In genomic region chr3:23276913-23277658, GRCh38 we compare ENCODE assay signal across 1 cellular context.
TF ChIP-seq lines count a peak whose summit lies in the region.

No MANE protein-coding gene starts in this region.

TF ChIP-seq in HepG2, 621 proteins besides CTCF, POLR2A, EP300 and RAD21 (continued from another document):
- no peak for TF ChIP-seq GZF1 (CRISPR knock-in tag; IDR thresholded peaks at IDR 0.05)
- TF ChIP-seq ZNF513 (CRISPR knock-in tag; conservative IDR thresholded peaks at IDR 0.05) = no peak
- TF ChIP-seq TBP (CRISPR knock-in tag; IDR thresholded peaks at IDR 0.05) = no peak
- TF ChIP-seq PHF20 (CRISPR knock-in tag; IDR thresholded peaks at IDR 0.05) = no peak
- TF ChIP-seq TERF1 (CRISPR knock-in tag; IDR thresholded peaks at IDR 0.05) = no peak
- no peak for TF ChIP-seq CREBL2 (CRISPR knock-in tag; IDR thresholded peaks at IDR 0.05; ENCODE audit: borderline replicate concordance)
- no peak for TF ChIP-seq ZNF496 (CRISPR knock-in tag; IDR thresholded peaks at IDR 0.05; ENCODE audit: insufficient replicate concordance)
- no peak for TF ChIP-seq ZNF570 (CRISPR knock-in tag; IDR thresholded peaks at IDR 0.05; ENCODE audit: borderline replicate concordance)
- no peak for TF ChIP-seq ZNF687 (CRISPR knock-in tag; IDR thresholded peaks at IDR 0.05)
- TF ChIP-seq JUN (CRISPR knock-in tag; IDR thresholded peaks at IDR 0.05) = no peak
- no peak for TF ChIP-seq POLR2AphosphoS5 (IDR thresholded peaks at IDR 0.05; ENCODE audit: low read depth, low read length)
- TF ChIP-seq HMG20B (CRISPR knock-in tag; conservative IDR thresholded peaks at IDR 0.05) = no peak
- no peak for TF ChIP-seq NR2F6 (IDR thresholded peaks at IDR 0.05)
- no peak for TF ChIP-seq NR2F6 (CRISPR knock-in tag; IDR thresholded peaks at IDR 0.05)
- TF ChIP-seq ZNF333 (CRISPR knock-in tag; IDR thresholded peaks at IDR 0.05; ENCODE audit: borderline replicate concordance) = no peak
- TF ChIP-seq SMC3 (IDR thresholded peaks at IDR 0.05; ENCODE audit: low read length) = no peak
- no peak for TF ChIP-seq RNF219 (CRISPR knock-in tag; IDR thresholded peaks at IDR 0.05)
